In genomic region chr1:31621872-31622730, GRCh38 we compare ENCODE assay signal across 18 cellular contexts. TPM values are rescaled to one million over a fixed set of nuclear protein-coding genes. Genes with fewer than 3 reads are reported as not detected.
"Had no signal": no experiment of that assay in that cellular context is flagged by ENCODE, and none has a peak within 500 bp of the region (broad histone marks: within the 10 kb centered on the region; RNA-seq: fewer than 3 reads in every experiment).

No MANE protein-coding gene starts in this region.

- FAIRE-seq: keratinocyte had no signal

- DNase-seq: activated CD4-positive, CD25-positive, alpha-beta regulatory T cell treated with anti-CD3 and anti-CD28 coated beads, Interleukin-2, amount 50 U/mL, for 72 hours; activated effector memory CD4-positive, alpha-beta T cell treated with anti-CD3 and anti-CD28 coated beads, Interleukin-2, amount 50 U/mL, for 16 hours; activated T-cell treated with anti-CD3 and anti-CD28 coated beads, Interleukin-2, amount 50 U/mL, for 4 hours; brain microvascular endothelial cell; retina; SK-N-SH; stimulated activated CD4-positive, alpha-beta T cell treated with anti-CD3 and anti-CD28 coated beads, Interleukin-2, amount 100 ng/mL, for 48 hours; stimulated activated naive CD4-positive, alpha-beta T cell; T-helper 9 cell; transverse colon had no signal

- H3K27ac ChIP-seq: brain microvascular endothelial cell, left lung, transverse colon had no signal

- ATAC-seq: activated naive CD4-positive, alpha-beta T cell treated with anti-CD3 and anti-CD28 coated beads, Interleukin-2, amount 50 U/mL, for 72 hours; activated T-cell treated with anti-CD3 and anti-CD28 coated beads, Interleukin-2, amount 50 U/mL, for 4 hours; left lung; naive thymus-derived CD8-positive, alpha-beta T cell; T-cell had no signal

- H3K36me3 ChIP-seq: brain microvascular endothelial cell, transverse colon had no signal

- H3K4me3 ChIP-seq: left lung, transverse colon had no signal

- H3K9me3 ChIP-seq: left lung, SK-N-SH, transverse colon had no signal

RNA-seq across cellular contexts. Expression of gene HCRTR1, which starts 4.6 kb away (rescaled TPM):
- total RNA-seq: activated naive CD4-positive, alpha-beta T cell treated with anti-CD3 and anti-CD28 coated beads, Interleukin-2, amount 50 U/mL, for 72 hours; activated T-cell treated with anti-CD3 and anti-CD28 coated beads, Interleukin-2, amount 50 U/mL, for 4 hours; epithelial cell of proximal tubule; left lung; mucosa of gallbladder; naive thymus-derived CD8-positive, alpha-beta T cell; skeletal muscle tissue; T-cell had no signal

RNA-seq across cellular contexts. Expression of gene TINAGL1, which starts 45.8 kb away (rescaled TPM):
- total RNA-seq: activated naive CD4-positive, alpha-beta T cell treated with anti-CD3 and anti-CD28 coated beads, Interleukin-2, amount 50 U/mL, for 72 hours; naive thymus-derived CD8-positive, alpha-beta T cell had no signal
